15 cellular contexts compared by ENCODE assay signal in genomic region chr21:22791376-22791775, GRCh38.
"Had no signal": no experiment of that assay in that cellular context is flagged by ENCODE, and none has a peak within 500 bp of the region (broad histone marks: within the 10 kb centered on the region; RNA-seq: fewer than 3 reads in every experiment).

No MANE protein-coding gene starts in this region.

- H3K4me1 ChIP-seq: ascending aorta, SJSA1 had no signal

- H3K9me3 ChIP-seq: ascending aorta, SJSA1 had no signal

- H3K4me3 ChIP-seq: ascending aorta, K562, SJSA1 had no signal

- ATAC-seq: activated naive CD8-positive, alpha-beta T cell treated with anti-CD3 and anti-CD28 coated beads, Interleukin-2, amount 50 U/mL, for 24 hours; activated T-cell treated with anti-CD3 and anti-CD28 coated beads, Interleukin-2, amount 50 U/mL, for 4 hours; T-cell had no signal

- H3K27me3 ChIP-seq: ascending aorta, SJSA1 had no signal

- H3K36me3 ChIP-seq: ascending aorta, SJSA1 had no signal

- H3K27ac ChIP-seq: ascending aorta, SJSA1 had no signal

- DNase-seq: activated B cell treated with CpG ODN at 0.5 μM for 24 hours; activated CD4-positive, alpha-beta memory T cell treated with anti-CD3 and anti-CD28 coated beads for 36 hours; activated CD4-positive, alpha-beta T cell treated with anti-CD3 and anti-CD28 coated beads for 1 hour; activated CD8-positive, alpha-beta memory T cell treated with anti-CD3 and anti-CD28 coated beads for 24 hours; activated effector memory CD4-positive, alpha-beta T cell treated with anti-CD3 and anti-CD28 coated beads, Interleukin-2, amount 50 U/mL, for 16 hours; activated naive CD4-positive, alpha-beta T cell treated with Interleukin-2 at 50 U/mL for 16 hours; activated T-cell treated with anti-CD3 and anti-CD28 coated beads, Interleukin-2, amount 50 U/mL, for 4 hours; cortex of kidney; NCI-H187; T1000 had no signal
